8 cellular contexts compared by ENCODE assay signal in the genomic region with DNA sequence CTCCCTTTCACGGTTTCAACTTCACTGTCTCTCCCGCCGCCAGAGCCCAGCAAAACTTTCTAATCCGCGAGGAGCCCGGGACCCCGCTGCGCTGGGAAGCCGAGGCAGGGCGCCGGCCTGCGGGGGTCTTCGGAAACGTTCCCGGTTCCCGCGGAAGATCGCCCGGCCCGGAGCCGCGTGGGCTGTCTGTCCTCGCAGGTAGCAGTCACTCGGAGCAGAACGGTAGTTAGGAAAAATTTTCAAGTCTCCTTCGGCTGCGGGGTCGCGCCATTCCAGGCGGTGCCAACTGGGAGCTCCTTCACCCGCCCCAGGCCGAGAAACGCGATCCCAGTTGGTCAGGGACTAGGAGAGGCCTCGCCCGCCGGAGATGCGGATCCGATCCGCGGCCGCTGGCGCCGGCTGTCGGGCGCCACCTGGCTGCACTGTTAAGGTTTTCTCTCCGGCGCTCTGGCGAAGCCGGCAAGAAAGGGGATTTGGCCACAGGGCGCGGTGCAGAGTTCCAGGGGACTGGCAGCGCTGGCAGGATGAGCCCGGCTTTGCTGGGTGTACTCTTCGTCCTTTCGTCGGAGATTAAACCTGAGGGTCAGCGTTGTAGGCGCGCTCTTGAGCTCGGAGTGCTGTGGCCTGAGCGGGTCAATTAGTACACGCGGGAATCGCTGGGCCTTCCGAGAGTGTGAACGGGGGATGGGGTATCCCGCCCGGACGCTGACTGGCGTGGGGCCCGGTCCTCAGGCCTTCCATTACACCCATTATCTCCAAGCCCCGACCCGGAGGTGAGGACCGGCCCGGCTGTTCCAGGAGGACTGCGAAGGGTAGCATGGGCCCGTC.
DNase-seq lines count a peak whose midpoint lies in the region; ATAC-seq and TF ChIP-seq lines count a peak whose summit lies in the region.

No MANE protein-coding gene starts in this region.

- intact Hi-C loops in PC-3 (cut with micrococcal nuclease): loop anchor here (1.0 to 5.0 kb wide), 2 partner anchors 54 to 194 kb away; no protein-coding TSS in a partner anchor
- intact Hi-C loops in esophagus squamous epithelium (cut with DNase I): loop anchor here (5.0 to 10.0 kb wide), 3 partner anchors 54 to 387 kb away; a partner anchor contains a TSS

- no peaks in the 10 kb centered on the region for H3K36me3 ChIP-seq in PC-3 (ENCODE audit: low read depth, low read length)
- no peaks in the 10 kb centered on the region for H3K36me3 ChIP-seq in esophagus squamous epithelium
- no peaks in the 10 kb centered on the region for H3K36me3 ChIP-seq in mucosa of stomach (ENCODE audit: control insufficient read depth, insufficient read depth, low read length)

- no peak overlapping the region for H3K27ac ChIP-seq in PC-3 (ENCODE audit: low read length)
- peak overlapping the region in 3 of 4 donors; percentile 63 to 72 (median 67) for H3K27ac ChIP-seq in esophagus squamous epithelium

- 0 out of 2 replicates have a peak, but pooled peaks cover 4% of the 10 kb centered on the region for H3K27me3 ChIP-seq in PC-3 (ENCODE audit: low read length)
- H3K27me3 ChIP-seq in esophagus squamous epithelium: peaks cover 0 to 26% (median 0%) of the 10 kb centered on the region in 4 donors
- peaks cover 26% of the 10 kb centered on the region for H3K27me3 ChIP-seq in mucosa of stomach (ENCODE audit: control insufficient read depth, insufficient read depth, low read length)

- H3K4me3 ChIP-seq in PC-3 (ENCODE audit: low read length) (no peak overlapping the region), esophagus squamous epithelium (peak overlapping the region; percentile 27 to 64 (median 56)), mucosa of stomach (ENCODE audit: low read length) (peak overlapping the region; percentile 28)

- POLR2A ChIA-PET in PC-3 (lab: Charles Lee; ENCODE audit: unreplicated experiment): no interaction called here

- H4K20me1 ChIP-seq in PC-3 (ENCODE audit: low read length): no peaks in the 10 kb centered on the region

- no peaks in the 10 kb centered on the region for H3K79me2 ChIP-seq in PC-3 (ENCODE audit: low read length)

- no peaks in the 10 kb centered on the region for H3K9me2 ChIP-seq in PC-3 (replicated peaks; ENCODE audit: low read length)

- TF ChIP-seq CTCF in PC-3 (conservative IDR thresholded peaks at IDR 0.05; ENCODE audit: low read depth, low read length) (peak; percentile 82), esophagus squamous epithelium (IDR thresholded peaks at IDR 0.05) (peak; percentile 48 to 84 (median 74))

- no peaks in the 10 kb centered on the region for H3K9me3 ChIP-seq in PC-3 (ENCODE audit: low read length)
- no peaks in the 10 kb centered on the region for H3K9me3 ChIP-seq in esophagus squamous epithelium
- H3K9me3 ChIP-seq in mucosa of stomach (ENCODE audit: control insufficient read depth, low read length): no peaks in the 10 kb centered on the region

- WGBS in esophagus squamous epithelium, 2 donors: 1 to 4% methylated on average over 13 to 33 of the region's 78 CpGs

- no peak for TF ChIP-seq POLR2A in esophagus squamous epithelium (IDR thresholded peaks at IDR 0.05)

- peak; percentile 90 for ATAC-seq in PC-3
- no peak for ATAC-seq in HG03280 (IDR thresholded peaks at IDR 0.05; ENCODE audit: unreplicated experiment)

- CTCF ChIA-PET in PC-3 (lab: Charles Lee): interaction anchor here (1.3 kb wide), 1 partner anchor 54 kb away, joined by 15 read pairs; no protein-coding TSS in a partner anchor

- DNase-seq in ELR (ENCODE audit: low read depth): peak; percentile 84
- DNase-seq in HK-2 (ENCODE audit: unreplicated experiment): peak; percentile 86
- DNase-seq in PC-3: peak; percentile 81
- DNase-seq in activated T-helper 1 cell treated with Interleukin-2 at 50 U/mL for 16 hours (ENCODE audit: low read depth): peak; percentile 45
- no peak for DNase-seq in esophagus squamous epithelium (lab: John Stamatoyannopoulos, UW)
- DNase-seq in stimulated activated CD8-positive, alpha-beta memory T cell treated with anti-CD3 and anti-CD28 coated beads, Interleukin-2, amount 100 ng/mL, for 48 hours (ENCODE audit: low read depth in 2 of 2): peak; percentile 48 to 53

- H3K9ac ChIP-seq in PC-3 (ENCODE audit: low read length): no peak overlapping the region
- peak overlapping the region; percentile 68 for H3K9ac ChIP-seq in mucosa of stomach (ENCODE audit: low read length)

- H3F3A ChIP-seq in PC-3 (ENCODE audit: low read length, unreplicated experiment): no peaks in the 10 kb centered on the region

- BruUV-seq in PC-3 (replicated peaks; lab: Mats Ljungman, UMichigan): no TSS peak

- no peaks in the 10 kb centered on the region; the same call in 1 of the 2 replicates for H3K4me1 ChIP-seq in PC-3 (ENCODE audit: insufficient read depth, low read length)
- H3K4me1 ChIP-seq in esophagus squamous epithelium: peaks cover 5 to 21% (median 6%) of the 10 kb centered on the region in 3 donors
- peaks cover 16% of the 10 kb centered on the region for H3K4me1 ChIP-seq in mucosa of stomach (ENCODE audit: control insufficient read depth, insufficient read depth, low read length)

- peak overlapping the region; percentile 62 for H2AFZ ChIP-seq in PC-3 (ENCODE audit: low read length)

- H3K4me2 ChIP-seq in PC-3 (ENCODE audit: low read length): peak overlapping the region; percentile 42
